ENCODE assay signal across 18 cellular contexts in genomic region chr2:11094021-11094810, GRCh38.
"Had no signal": no experiment of that assay in that cellular context is flagged by ENCODE, and none has a peak within 500 bp of the region (broad histone marks: within the 10 kb centered on the region; RNA-seq: fewer than 3 reads in every experiment).

No MANE protein-coding gene starts in this region.

- H3K27ac ChIP-seq: foreskin keratinocyte, spleen, stomach, uterus had no signal

- H3K27me3 ChIP-seq: spleen, stomach, uterus had no signal

- ATAC-seq: foreskin keratinocyte; natural killer cell; sciatic nerve; stimulated activated memory B cell treated with anti-CD40 and anti-IgM and Interleukin-4, amounts not matched to agents 10 μg/mL and 1 μg/mL and 100 μg/mL, for 72 hours had no signal

- H3K4me3 Mint-ChIP-seq: dendritic cell treated with granulocyte-macrophage colony-stimulating factor and Interleukin-4, amounts not matched to agents 40 ng/mL and 50 ng/mL, for 4 days; mesothelial cell of epicardium; natural killer cell; neural crest cell; stimulated activated memory B cell treated with anti-CD40 and anti-IgM and Interleukin-4, amounts not matched to agents 10 μg/mL and 1 μg/mL and 100 μg/mL, for 72 hours; type B pancreatic cell had no signal

- H3K36me3 ChIP-seq: spleen, stomach, uterus had no signal

- H3K4me1 Mint-ChIP-seq: mesothelial cell of epicardium; natural killer cell; neural crest cell; stimulated activated memory B cell treated with anti-CD40 and anti-IgM and Interleukin-4, amounts not matched to agents 10 μg/mL and 1 μg/mL and 100 μg/mL, for 72 hours had no signal

- FAIRE-seq: colon had no signal

- H3K36me3 Mint-ChIP-seq: mesothelial cell of epicardium; natural killer cell; stimulated activated memory B cell treated with anti-CD40 and anti-IgM and Interleukin-4, amounts not matched to agents 10 μg/mL and 1 μg/mL and 100 μg/mL, for 72 hours; type B pancreatic cell had no signal

- H3K9me3 Mint-ChIP-seq: dendritic cell treated with granulocyte-macrophage colony-stimulating factor and Interleukin-4, amounts not matched to agents 40 ng/mL and 50 ng/mL, for 4 days; mesothelial cell of epicardium; natural killer cell; stimulated activated memory B cell treated with anti-CD40 and anti-IgM and Interleukin-4, amounts not matched to agents 10 μg/mL and 1 μg/mL and 100 μg/mL, for 72 hours; type B pancreatic cell had no signal

- H3K4me3 ChIP-seq: spleen, stomach, uterus had no signal

- H3K4me1 ChIP-seq: foreskin keratinocyte, spleen, stomach, uterus had no signal

- H3K9me3 ChIP-seq: spleen, stomach, uterus had no signal

- DNase-seq: cerebellar nuclear complex; foreskin keratinocyte; natural killer cell; posterior cingulate gyrus; spleen; stimulated activated CD4-positive, alpha-beta T cell treated with anti-CD3 and anti-CD28 coated beads, Interleukin-15, amount 100 ng/mL, for 24 hours; stimulated activated CD4-positive, alpha-beta T cell treated with anti-CD3 and anti-CD28 coated beads, Interleukin-1b, Interleukin-23, amount 100 ng/mL, for 48 hours; stimulated activated CD4-positive, alpha-beta T cell treated with anti-CD3 and anti-CD28 coated beads, Interleukin-4, amount 100 ng/mL, for 24 hours; stomach; substantia nigra; uterus had no signal

- H3K27ac Mint-ChIP-seq: dendritic cell treated with granulocyte-macrophage colony-stimulating factor and Interleukin-4, amounts not matched to agents 40 ng/mL and 50 ng/mL, for 4 days; mesothelial cell of epicardium; natural killer cell; stimulated activated memory B cell treated with anti-CD40 and anti-IgM and Interleukin-4, amounts not matched to agents 10 μg/mL and 1 μg/mL and 100 μg/mL, for 72 hours; type B pancreatic cell had no signal
